Comparison of ENCODE assay signal across 9 cellular contexts in genomic region chr11:124863137-124863825, GRCh38. TPM values are rescaled to one million over a fixed set of nuclear protein-coding genes. Genes with fewer than 3 reads are reported as not detected.
A peak's percentile ranks its signal among the peaks of the same experiment; 100 is the strongest.
DNase-seq lines count a peak whose midpoint lies in the region; ATAC-seq and TF ChIP-seq lines count a peak whose summit lies in the region.
"Had no signal": no experiment of that assay in that cellular context is flagged by ENCODE, and none has a peak within 500 bp of the region (broad histone marks: within the 10 kb centered on the region; RNA-seq: fewer than 3 reads in every experiment).

No MANE protein-coding gene starts in this region.

- intact Hi-C loops in heart left ventricle (cut with DNase I): loop anchor here in 1 of 10 donors (10.0 kb wide), 1 partner anchor 198 kb away; no protein-coding TSS in a partner anchor
- intact Hi-C loops in psoas muscle (cut with DNase I): no loop called here

- no peak overlapping the region for H3K27ac ChIP-seq in heart left ventricle
- H3K27ac ChIP-seq in psoas muscle: no peak overlapping the region

- H3K9me3 ChIP-seq in heart left ventricle: no peaks in the 10 kb centered on the region
- no peaks in the 10 kb centered on the region for H3K9me3 ChIP-seq in psoas muscle

- WGBS in heart left ventricle, 4 donors: 2 to 5% (median 3%) methylated on average over 26 to 31 of the region's 31 CpGs
- WGBS in psoas muscle, 3 donors: 5 to 7% (median 5%) methylated on average over 30 to 31 of the region's 31 CpGs

- no peak for TF ChIP-seq POLR2A in heart left ventricle (IDR thresholded peaks at IDR 0.05)

- H3K4me1 ChIP-seq in heart left ventricle (peaks cover 0 to 46% (median 31%) of the 10 kb centered on the region in 12 donors), psoas muscle (peaks cover 23% of the 10 kb centered on the region)

- H3K27me3 ChIP-seq in heart left ventricle: peaks cover 33 to 99% (median 79%) of the 10 kb centered on the region in 9 donors
- H3K27me3 ChIP-seq in psoas muscle (ENCODE audit: insufficient read depth in 3 of 3, low read length in 2 of 3): peaks cover 3 to 81% (median 30%) of the 10 kb centered on the region in 3 donors

- H3K36me3 ChIP-seq in heart left ventricle (no peaks in the 10 kb centered on the region), psoas muscle (ENCODE audit: insufficient read depth in 1 of 2, low read depth in 1 of 2) (no peaks in the 10 kb centered on the region)

- ATAC-seq in heart left ventricle: peak; percentile 57 to 67 (median 65)
- ATAC-seq in psoas muscle: peak in 3 of 4 donors; percentile 52 to 65 (median 63)

- H3K4me3 ChIP-seq in heart left ventricle (peak overlapping the region in 9 of 12 donors; percentile 2 to 43 (median 36)), psoas muscle (peak overlapping the region; percentile 54)

- DNase-seq in EL (peak; percentile 43), SW480 (ENCODE audit: low spot score) (peak; percentile 62), heart left ventricle (no peak), psoas muscle (no peak), SKM-1 (lab: John Stamatoyannopoulos, UW; ENCODE audit: unreplicated experiment) (no peak), NCI-H345 treated with DMSO at 0.1 percent for 48 hours (lab: John Stamatoyannopoulos, UW; ENCODE audit: unreplicated experiment) (no peak), ureter (ENCODE audit: low spot score) (no peak)
- DNase-seq in activated CD4-positive, alpha-beta T cell treated with anti-CD3 and anti-CD28 coated beads for 1 hour: no peak

- TF ChIP-seq CTCF in heart left ventricle (IDR thresholded peaks at IDR 0.05) (no peak), psoas muscle (IDR thresholded peaks at IDR 0.05) (no peak)

RNA-seq across cellular contexts. Expression of gene ROBO3, which starts 2.0 kb away (rescaled TPM):
- total RNA-seq in heart left ventricle (10 to 100 TPM in 1 of 9 donors, 1 to 10 TPM in 8; 2.5 to 18.6 (median 3.2) TPM), psoas muscle (1 to 10 TPM; 1.7 to 3.2 (median 2.3) TPM), ureter (27.4 TPM)
- polyA plus RNA-seq in heart left ventricle (1 to 10 TPM; 2.8 to 8.1 TPM), psoas muscle (1 to 10 TPM; 2.9 to 3.6 (median 3.3) TPM)

RNA-seq across cellular contexts. Expression of gene ROBO4, which starts 34.4 kb away (rescaled TPM):
- 10 to 100 TPM; 16.3 to 63.5 (median 27.1) TPM for total RNA-seq in heart left ventricle
- 10 to 100 TPM; 17.7 to 21.8 TPM for polyA plus RNA-seq in heart left ventricle
- total RNA-seq in psoas muscle: 10 to 100 TPM; 14.9 to 17.5 (median 16.1) TPM
- polyA plus RNA-seq in psoas muscle: 10 to 100 TPM in 1 of 3 donors, 1 to 10 TPM in 2; 5.4 to 10.2 (median 8.4) TPM
- total RNA-seq in ureter: 16.8 TPM
- total RNA-seq: activated CD8-positive, alpha-beta memory T cell treated with anti-CD3 and anti-CD28 coated beads for 36 hours had no signal

RNA-seq across cellular contexts. Expression of gene HEPN1, which starts 55.8 kb away (rescaled TPM):
- not detected for total RNA-seq in heart left ventricle
- not detected for polyA plus RNA-seq in heart left ventricle
- not detected for total RNA-seq in psoas muscle
- polyA plus RNA-seq in psoas muscle: under 1 TPM in 2 of 3 donors, not detected in 1; 0.01 to 0.04 TPM
- total RNA-seq in ureter: not detected
- total RNA-seq: activated CD8-positive, alpha-beta memory T cell treated with anti-CD3 and anti-CD28 coated beads for 36 hours had no signal

Comparison
In these comparisons a context has a peak if more than half of its experiments do, and no peak if none do; other contexts are left out.
1. DNase-seq: peak in EL (single experiment) and SW480 (single experiment); none in heart left ventricle (0 of 5), psoas muscle (0 of 2), SKM-1 (single experiment), NCI-H345 treated with DMSO at 0.1 percent for 48 hours (single experiment), activated CD4-positive, alpha-beta T cell treated with anti-CD3 and anti-CD28 coated beads for 1 hour (single experiment) and ureter (single experiment).